ENCODE assay signal across 8 cellular contexts in genomic region chr1:15409400-15410222, GRCh38. TPM values are rescaled to one million over a fixed set of nuclear protein-coding genes. Genes with fewer than 3 reads are reported as not detected.
DNase-seq lines count a peak whose midpoint lies in the region; ATAC-seq and TF ChIP-seq lines count a peak whose summit lies in the region.

EFHD2 (plus strand) TSS chr1:15409888; CDS start chr1:15409972, 84 bp downstream.

- TF ChIP-seq POLR2A in HCT116 (IDR thresholded peaks at IDR 0.05; ENCODE audit: borderline replicate concordance, extremely low read depth, insufficient read depth, insufficient read length) (peak; percentile 68), transverse colon (IDR thresholded peaks at IDR 0.05) (peak; percentile 79)

- in situ Hi-C loops in G401 (cut with HindIII; ENCODE audit: low sequenced_read_pairs) (no loop called here), transverse colon (cut with MboI; ENCODE audit: low pct_ligation_motif_present in 1 of 4, low pct_unique_long_range_greater_than_20kb in 1 of 4, low sequenced_read_pairs in 3 of 4) (no loop called here)

- 0% methylated on average over 33 of the region's 99 CpGs; no CpG with 5 or more reads in 1 of the 2 donors for WGBS in transverse colon (ENCODE audit: low coverage in 1 of 2), 2 donors

- ATAC-seq in HCT116: peak; percentile 96

- TF ChIP-seq RAD21 in HCT116 (IDR thresholded peaks at IDR 0.05; ENCODE audit: low read depth): no peak

- intact Hi-C loops in HCT116 (cut with micrococcal nuclease) (no loop called here), posterior cingulate gyrus (cut with DNase I) (no loop called here), transverse colon (cut with DNase I; ENCODE audit: low total_unique reads) (no loop called here)

- H3K36me3 ChIP-seq in HCT116 (ENCODE audit: control insufficient read depth in 1 of 2, insufficient read depth in 2 of 2, low read length in 2 of 2) (peaks cover 0 to 13% of the 10 kb centered on the region in 2 experiments; a peak in 1 of 4 replicates), cardiac muscle cell (no peaks in the 10 kb centered on the region), transverse colon (no peaks in the 10 kb centered on the region)

- H3K27me3 ChIP-seq in HCT116 (ENCODE audit: insufficient read depth, low read length): no peaks in the 10 kb centered on the region
- no peaks in the 10 kb centered on the region for H3K27me3 ChIP-seq in cardiac muscle cell
- H3K27me3 ChIP-seq in transverse colon: no peaks in the 10 kb centered on the region

- TF ChIP-seq EP300 in transverse colon (IDR thresholded peaks at IDR 0.05; ENCODE audit: low read depth): no peak

- RAD21 ChIA-PET in HCT116 (lab: Charles Lee; ENCODE audit: low non-redundant PET in 1 of 2, low total read pairs in 2 of 2, uncharacterized antibody in 2 of 2, unreplicated experiment in 2 of 2): no interaction called here

- no TSS peak for BruUV-seq in HCT116 (replicated peaks; lab: Mats Ljungman, UMichigan)

- H3K4me3 ChIP-seq in HCT116 (replicated peaks in 1 of 2; ENCODE audit: low read depth in 1 of 2, low read length in 2 of 2) (peak within 1 kb of the TSS; percentile 87 to 94), cardiac muscle cell (peak within 1 kb of the TSS; percentile 85), transverse colon (peak within 1 kb of the TSS; percentile 83 to 97 (median 92))

- CTCF ChIA-PET in HCT116 (lab: Charles Lee): interaction anchor here (1.0 kb wide), 1 partner anchor 22 kb away, joined by 3 read pairs; no protein-coding TSS in a partner anchor

- peak within 1 kb of the TSS; percentile 98 for H3K4me2 ChIP-seq in HCT116 (ENCODE audit: low read length)

- TF ChIP-seq CTCF in HCT116 (IDR thresholded peaks at IDR 0.05 in 2 of 3, conservative IDR thresholded peaks at IDR 0.05 in 1 of 3; ENCODE audit: borderline replicate concordance in 1 of 3, insufficient read depth in 1 of 3, low read depth in 2 of 3, low read length in 2 of 3) (no peak), cardiac muscle cell (IDR thresholded peaks at IDR 0.05; ENCODE audit: low read depth, low read length) (no peak), transverse colon (IDR thresholded peaks at IDR 0.05) (peak in 1 of 5 experiments; percentile 35)

- POLR2A ChIA-PET in HCT116 (lab: Charles Lee): no interaction called here

- no peaks in the 10 kb centered on the region for H3K9me2 ChIP-seq in HCT116 (ENCODE audit: insufficient read depth)

- no peaks in the 10 kb centered on the region for H4K20me1 ChIP-seq in HCT116 (ENCODE audit: insufficient read depth)

- DNase-seq in G401 (ENCODE audit: low spot score): peak; percentile 76
- DNase-seq in HCT116 (ENCODE audit: low read depth, low spot score): no peak
- peak; percentile 96 for DNase-seq in NAMALWA (ENCODE audit: low spot score)
- peak; percentile 77 for DNase-seq in SW480 (ENCODE audit: low spot score)
- peak; percentile 74 for DNase-seq in activated naive CD8-positive, alpha-beta T cell treated with anti-CD3 and anti-CD28 coated beads, Interleukin-2, amount 50 U/mL, for 16 hours (ENCODE audit: low read depth, low spot score)
- DNase-seq in cardiac muscle cell (ENCODE audit: low read depth in 1 of 2, low spot score in 1 of 2): peak; percentile 71 to 87
- peak; percentile 43 to 95 (median 67) for DNase-seq in posterior cingulate gyrus
- peak; percentile 90 for DNase-seq in transverse colon

- H2AFZ ChIP-seq in HCT116 (ENCODE audit: low read depth, low read length, poor library complexity, severe bottlenecking): no peak within 1 kb of the TSS

- H3K79me2 ChIP-seq in HCT116 (ENCODE audit: insufficient read depth, low read length): peaks cover 49% of the 10 kb centered on the region

- H3K27ac ChIP-seq in HCT116 (ENCODE audit: low read depth, low read length) (peak within 1 kb of the TSS; percentile 66; the same call in 1 of the 2 replicates), cardiac muscle cell (no peak within 1 kb of the TSS), transverse colon (peak within 1 kb of the TSS; percentile 84 to 93 (median 88))

- peak within 1 kb of the TSS; percentile 93 for H3K9ac ChIP-seq in HCT116 (ENCODE audit: low read length)

- H3K4me1 ChIP-seq in HCT116 (ENCODE audit: control insufficient read depth in 1 of 2, insufficient read depth in 2 of 2, low read length in 2 of 2) (peaks cover 3 to 53% of the 10 kb centered on the region in 2 experiments; a peak in 3 of 4 replicates), cardiac muscle cell (ENCODE audit: low read depth) (peaks cover 4% of the 10 kb centered on the region), transverse colon (peaks cover 11 to 46% (median 38%) of the 10 kb centered on the region in 4 donors)

- H3K9me3 ChIP-seq in HCT116 (ENCODE audit: control insufficient read depth in 1 of 2, insufficient read depth in 1 of 2, low read depth in 1 of 2, low read length in 2 of 2): no peaks in the 10 kb centered on the region
- no peaks in the 10 kb centered on the region for H3K9me3 ChIP-seq in cardiac muscle cell (ENCODE audit: low read depth)
- no peaks in the 10 kb centered on the region for H3K9me3 ChIP-seq in transverse colon

TF ChIP-seq in HCT116, 20 proteins besides CTCF, POLR2A, EP300 and RAD21:
- TF ChIP-seq FOSL1 (IDR thresholded peaks at IDR 0.05; ENCODE audit: low read depth) (no peak), MAX (IDR thresholded peaks at IDR 0.05) (peak; percentile 57; the same call in 1 of the 2 replicates), ZFX (IDR thresholded peaks at IDR 0.05) (peak; percentile 69; the same call in 1 of the 2 replicates), JUND (IDR thresholded peaks at IDR 0.05) (no peak), REST (IDR thresholded peaks at IDR 0.05; ENCODE audit: low read depth) (no peak), CEBPB (IDR thresholded peaks at IDR 0.05; ENCODE audit: low read depth) (no peak), SIN3A (IDR thresholded peaks at IDR 0.05; ENCODE audit: low read depth) (no peak; the same call in none of the 2 replicates), CBX3 (IDR thresholded peaks at IDR 0.05; ENCODE audit: low read depth) (no peak), SRF (IDR thresholded peaks at IDR 0.05; ENCODE audit: low read depth) (no peak), ATF3 (IDR thresholded peaks at IDR 0.05) (no peak), SP1 (IDR thresholded peaks at IDR 0.05; ENCODE audit: low read depth) (no peak), EZH2phosphoT487 (IDR thresholded peaks at IDR 0.05; ENCODE audit: borderline replicate concordance) (no peak), POLR2AphosphoS5 (IDR thresholded peaks at IDR 0.05; ENCODE audit: low read depth, low read length) (peak; percentile 94), YY1 (IDR thresholded peaks at IDR 0.05; ENCODE audit: extremely low read depth, insufficient replicate concordance, low read depth, low read length) (peak; percentile 44)
- TF ChIP-seq, protein P1, sequence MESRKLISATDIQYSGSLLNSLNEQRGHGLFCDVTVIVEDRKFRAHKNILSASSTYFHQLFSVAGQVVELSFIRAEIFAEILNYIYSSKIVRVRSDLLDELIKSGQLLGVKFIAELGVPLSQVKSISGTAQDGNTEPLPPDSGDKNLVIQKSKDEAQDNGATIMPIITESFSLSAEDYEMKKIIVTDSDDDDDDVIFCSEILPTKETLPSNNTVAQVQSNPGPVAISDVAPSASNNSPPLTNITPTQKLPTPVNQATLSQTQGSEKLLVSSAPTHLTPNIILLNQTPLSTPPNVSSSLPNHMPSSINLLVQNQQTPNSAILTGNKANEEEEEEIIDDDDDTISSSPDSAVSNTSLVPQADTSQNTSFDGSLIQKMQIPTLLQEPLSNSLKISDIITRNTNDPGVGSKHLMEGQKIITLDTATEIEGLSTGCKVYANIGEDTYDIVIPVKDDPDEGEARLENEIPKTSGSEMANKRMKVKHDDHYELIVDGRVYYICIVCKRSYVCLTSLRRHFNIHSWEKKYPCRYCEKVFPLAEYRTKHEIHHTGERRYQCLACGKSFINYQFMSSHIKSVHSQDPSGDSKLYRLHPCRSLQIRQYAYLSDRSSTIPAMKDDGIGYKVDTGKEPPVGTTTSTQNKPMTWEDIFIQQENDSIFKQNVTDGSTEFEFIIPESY (IDR thresholded peaks at IDR 0.05; ENCODE audit: extremely low read depth, insufficient replicate concordance, low read length): peak; percentile 43

RNA-seq across cellular contexts. Expression of gene EFHD2, which starts in this region (rescaled TPM):
- 52.5 and 60.2 TPM in 2 replicates for total RNA-seq in G401 (2014; rRNA removed; shearing (Covaris generic))
- 69.7 TPM for total RNA-seq in HCT116 (2021; ENCODE audit: unreplicated experiment)
- 66.3 and 74.0 TPM in 2 replicates for polyA plus RNA-seq in HCT116 (2012)
- 37.9 and 58.2 TPM in 2 replicates for total RNA-seq in cardiac muscle cell
- polyA plus RNA-seq in cardiac muscle cell: 43.9 and 60.7 TPM in 2 replicates
- total RNA-seq in transverse colon: 100 to 1,000 TPM in 3 of 4 donors, 10 to 100 TPM in 1; 88.0 to 188 (median 174) TPM
